In genomic region chr9:69818946-69819345, GRCh38 we compare ENCODE assay signal across 1 cellular context.
TF ChIP-seq lines count a peak whose summit lies in the region.

No MANE protein-coding gene starts in this region.

TF ChIP-seq in IMR-90, 13 proteins besides CTCF, POLR2A, EP300 and RAD21:
- TF ChIP-seq BHLHE40 (IDR thresholded peaks at IDR 0.05; ENCODE audit: low read depth, low read length) = no peak
- TF ChIP-seq MAFK (IDR thresholded peaks at IDR 0.05; ENCODE audit: low read depth, low read length) = no peak
- TF ChIP-seq NFE2L2 (IDR thresholded peaks at IDR 0.05; ENCODE audit: low read depth, low read length) = no peak
